26 cellular contexts compared by ENCODE assay signal in the genomic region with DNA sequence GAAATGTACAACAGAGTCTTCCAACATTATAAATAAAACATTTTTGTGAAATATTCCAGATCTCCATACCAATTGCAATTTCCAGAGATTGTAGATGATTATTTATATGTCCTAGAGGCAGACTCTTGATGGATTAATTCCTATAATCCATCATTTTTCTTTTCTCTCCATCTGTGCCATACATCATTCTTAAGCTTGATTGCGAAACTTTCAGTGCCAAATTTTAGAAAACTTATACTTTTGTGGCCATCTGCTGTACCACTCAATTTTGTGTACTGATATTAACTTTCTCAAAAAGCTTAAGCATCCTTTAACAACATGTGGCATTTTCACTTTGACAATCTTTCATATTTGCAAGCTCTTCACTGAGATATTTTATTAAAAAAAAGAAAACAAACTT.
"Had no signal": no experiment of that assay in that cellular context is flagged by ENCODE, and none has a peak within 500 bp of the region (broad histone marks: within the 10 kb centered on the region; RNA-seq: fewer than 3 reads in every experiment).

No MANE protein-coding gene starts in this region.

- H3K36me3 ChIP-seq: stomach, suprapubic skin, thoracic aorta, thyroid gland, tibial artery, tibial nerve, transverse colon, upper lobe of left lung, upper lobe of right lung, uterus, vagina had no signal

- H3K9me3 ChIP-seq: stomach, suprapubic skin, testis, thoracic aorta, thyroid gland, tibial artery, tibial nerve, transverse colon, upper lobe of left lung, upper lobe of right lung, uterus, vagina had no signal

- ATAC-seq: stimulated activated effector memory CD8-positive, alpha-beta T cell treated with anti-CD3 and anti-CD28 coated beads, Interleukin-12 subunit alpha, Interleukin-12 subunit beta, amount 100 ng/mL, for 72 hours; stimulated activated memory B cell treated with anti-CD40 and anti-IgM and Interleukin-4, amounts not matched to agents 10 μg/mL and 1 μg/mL and 100 μg/mL, for 72 hours; stimulated activated naive B cell treated with anti-CD40 and anti-IgM and Interleukin-4, amounts not matched to agents 10 μg/mL and 1 μg/mL and 100 μg/mL, for 72 hours; stimulated activated naive CD8-positive, alpha-beta T cell treated with anti-CD3 and anti-CD28 coated beads, Interleukin-15, amount 100 ng/mL, for 72 hours; stimulated activated naive CD8-positive, alpha-beta T cell treated with anti-CD3 and anti-CD28 coated beads, Interleukin-15, Interleukin-2, amounts not matched to agents 100 U/mL and 50 U/mL, for 24 hours; upper lobe of right lung had no signal

- DNase-seq: stimulated activated CD4-positive, alpha-beta T cell treated with anti-CD3 and anti-CD28 coated beads, Interleukin-2, amount 100 ng/mL, for 48 hours; stimulated activated CD4-positive, alpha-beta T cell treated with anti-CD3 and anti-CD28 coated beads, Interleukin-4, amount 100 ng/mL, for 1 hour; stimulated activated CD4-positive, alpha-beta T cell treated with anti-CD3 and anti-CD28 coated beads, Interleukin-4, amount 100 ng/mL, for 24 hours; stimulated activated CD4-positive, alpha-beta T cell treated with anti-CD3 and anti-CD28 coated beads, Interleukin-4, amount 100 ng/mL, for 4 hours; stimulated activated CD8-positive, alpha-beta memory T cell treated with anti-CD3 and anti-CD28 coated beads, Interleukin-4, amount 100 ng/mL, for 48 hours; stimulated activated naive B cell treated with anti-CD40 and anti-IgM and Interleukin-4, amounts not matched to agents 10 μg/mL and 1 μg/mL and 100 μg/mL, for 72 hours; stimulated activated naive CD4-positive, alpha-beta T cell; stimulated activated naive CD4-positive, alpha-beta T cell treated with Interleukin-2 at 50 U/mL for 16 hours; stimulated activated naive CD8-positive, alpha-beta T cell treated with anti-CD3 and anti-CD28 coated beads, Interleukin-15, amount 100 ng/mL, for 72 hours; stimulated activated naive CD8-positive, alpha-beta T cell treated with anti-CD3 and anti-CD28 coated beads, Interleukin-15, Interleukin-2, amounts not matched to agents 100 U/mL and 50 U/mL, for 24 hours; stomach; testis; thyroid gland; tibial artery; transverse colon; trophoblast cell; upper lobe of left lung; upper lobe of right lung; uterus had no signal

- H3K4me1 ChIP-seq: stomach, suprapubic skin, testis, thyroid gland, tibial artery, tibial nerve, transverse colon, upper lobe of left lung, upper lobe of right lung, uterus, vagina had no signal

- FAIRE-seq: urothelium cell line had no signal

- H3K27me3 ChIP-seq: stomach, suprapubic skin, testis, thyroid gland, tibial artery, tibial nerve, transverse colon, upper lobe of left lung, upper lobe of right lung, uterus, vagina had no signal

- H3K27ac ChIP-seq: stomach, suprapubic skin, testis, thoracic aorta, thyroid gland, tibial artery, tibial nerve, transverse colon, upper lobe of left lung, upper lobe of right lung, uterus, vagina had no signal

- H3K4me3 ChIP-seq: stomach, suprapubic skin, testis, thoracic aorta, thyroid gland, tibial artery, tibial nerve, transverse colon, upper lobe of left lung, upper lobe of right lung, uterus, vagina had no signal
